Comparison of ENCODE assay signal across 21 cellular contexts in genomic region chr1:15941044-15941840, GRCh38.
DNase-seq lines count a peak whose midpoint lies in the region; ATAC-seq and TF ChIP-seq lines count a peak whose summit lies in the region.
"Had no signal": no experiment of that assay in that cellular context is flagged by ENCODE, and none has a peak within 500 bp of the region (broad histone marks: within the 10 kb centered on the region; RNA-seq: fewer than 3 reads in every experiment).

No MANE protein-coding gene starts in this region.

- peaks cover 28% of the 10 kb centered on the region for H3K4me1 Mint-ChIP-seq in stimulated activated memory B cell treated with anti-CD40 and anti-IgM and Interleukin-4, amounts not matched to agents 10 μg/mL and 1 μg/mL and 100 μg/mL, for 72 hours

- peaks cover 43% of the 10 kb centered on the region for H3K36me3 Mint-ChIP-seq in stimulated activated memory B cell treated with anti-CD40 and anti-IgM and Interleukin-4, amounts not matched to agents 10 μg/mL and 1 μg/mL and 100 μg/mL, for 72 hours

- H3K36me3 ChIP-seq in RWPE2 (ENCODE audit: low read depth), result peaks cover 82% of the 10 kb centered on the region
- H3K36me3 ChIP-seq in effector memory CD4-positive, alpha-beta T cell (ENCODE audit: control insufficient read depth, insufficient read depth, low read length), result peaks cover 91% of the 10 kb centered on the region

- no peaks in the 10 kb centered on the region for H3K9me3 Mint-ChIP-seq in stimulated activated memory B cell treated with anti-CD40 and anti-IgM and Interleukin-4, amounts not matched to agents 10 μg/mL and 1 μg/mL and 100 μg/mL, for 72 hours
- H3K9me3 Mint-ChIP-seq: mesothelial cell of epicardium had no signal

- TF ChIP-seq CTCF in RWPE2 (IDR thresholded peaks at IDR 0.05; ENCODE audit: poor library complexity, severe bottlenecking), result no peak

- peak overlapping the region; percentile 94 for H3K27ac Mint-ChIP-seq in stimulated activated memory B cell treated with anti-CD40 and anti-IgM and Interleukin-4, amounts not matched to agents 10 μg/mL and 1 μg/mL and 100 μg/mL, for 72 hours
- H3K27ac Mint-ChIP-seq: mesothelial cell of epicardium had no signal

- H3K9me3 ChIP-seq in RWPE2 (ENCODE audit: severe bottlenecking), result no peaks in the 10 kb centered on the region
- no peaks in the 10 kb centered on the region for H3K9me3 ChIP-seq in effector memory CD4-positive, alpha-beta T cell (ENCODE audit: control insufficient read depth, low read length)
- H3K9me3 ChIP-seq: A549, SJSA1, transverse colon had no signal

- no peak overlapping the region for H3K4me3 Mint-ChIP-seq in stimulated activated memory B cell treated with anti-CD40 and anti-IgM and Interleukin-4, amounts not matched to agents 10 μg/mL and 1 μg/mL and 100 μg/mL, for 72 hours
- H3K4me3 Mint-ChIP-seq: mesothelial cell of epicardium had no signal

- no peak for ATAC-seq in RWPE2 (ENCODE audit: low read depth)
- no peak for ATAC-seq in stimulated activated memory B cell treated with anti-CD40 and anti-IgM and Interleukin-4, amounts not matched to agents 10 μg/mL and 1 μg/mL and 100 μg/mL, for 72 hours
- ATAC-seq: A549; activated CD4-positive, CD25-positive, alpha-beta regulatory T cell treated with anti-CD3 and anti-CD28 coated beads, Interleukin-2, amount 50 U/mL, for 24 hours had no signal

- no peaks in the 10 kb centered on the region for H3K27me3 Mint-ChIP-seq in stimulated activated memory B cell treated with anti-CD40 and anti-IgM and Interleukin-4, amounts not matched to agents 10 μg/mL and 1 μg/mL and 100 μg/mL, for 72 hours

- H3K4me1 ChIP-seq in RWPE2 (ENCODE audit: insufficient read depth, poor library complexity, severe bottlenecking), result no peaks in the 10 kb centered on the region
- no peaks in the 10 kb centered on the region for H3K4me1 ChIP-seq in effector memory CD4-positive, alpha-beta T cell (ENCODE audit: control insufficient read depth, insufficient read depth, low read length, poor library complexity, severe bottlenecking)

- DNase-seq in activated CD8-positive, alpha-beta memory T cell treated with anti-CD3 and anti-CD28 coated beads, Interleukin-2, amount 50 U/mL, for 48 hours, result peak; percentile 51
- no peak for DNase-seq in activated CD8-positive, alpha-beta memory T cell treated with anti-CD3 and anti-CD28 coated beads, Interleukin-2, amount 50 U/mL, for 4 hours
- DNase-seq in RWPE2 (ENCODE audit: low spot score), result peak; percentile 55
- DNase-seq in islet precursor cell, result peak; percentile 47
- no peak for DNase-seq in activated gamma-delta T cell (lab: John Stamatoyannopoulos, UW)
- no peak for DNase-seq in effector memory CD4-positive, alpha-beta T cell
- DNase-seq in iPS-NIHi7 (ENCODE audit: extremely low spot score), result no peak
- DNase-seq: DMS 273 treated with DMSO at 0.1 percent for 48 hours; effector CD8-positive, alpha-beta T cell; GM23248; NCI-H1048; NCI-H526 treated with DMSO at 0.1 percent for 48 hours; T-helper 2 cell; transverse colon had no signal

- no peak overlapping the region for H3K27ac ChIP-seq in RWPE2 (ENCODE audit: poor library complexity, severe bottlenecking)
- H3K27ac ChIP-seq in effector memory CD4-positive, alpha-beta T cell (ENCODE audit: insufficient read depth, low read length, poor library complexity, severe bottlenecking), result no peak overlapping the region
- H3K27ac ChIP-seq: A549, GM23248, HL-60, KMS-11, SJSA1, transverse colon had no signal

- H3K27me3 ChIP-seq in RWPE2 (ENCODE audit: insufficient read depth, poor library complexity, severe bottlenecking), result no peaks in the 10 kb centered on the region
- H3K27me3 ChIP-seq in effector memory CD4-positive, alpha-beta T cell (replicated peaks; ENCODE audit: control insufficient read depth, insufficient read depth, low read length, poor library complexity, severe bottlenecking), result no peaks in the 10 kb centered on the region
- H3K27me3 ChIP-seq: SJSA1, transverse colon had no signal

- no peak overlapping the region for H3K4me3 ChIP-seq in RWPE2 (ENCODE audit: severe bottlenecking)
- no peak overlapping the region for H3K4me3 ChIP-seq in effector memory CD4-positive, alpha-beta T cell (ENCODE audit: insufficient read depth, low read depth, low read length, poor library complexity, severe bottlenecking)
- H3K4me3 ChIP-seq: A549, GM23248, SJSA1, transverse colon had no signal

Comparison
In these comparisons a context has a peak if more than half of its experiments do, and no peak if none do; other contexts are left out.
1. DNase-seq: peak in activated CD8-positive, alpha-beta memory T cell treated with anti-CD3 and anti-CD28 coated beads, Interleukin-2, amount 50 U/mL, for 48 hours (single experiment), RWPE2 (single experiment) and islet precursor cell (single experiment); none in activated CD8-positive, alpha-beta memory T cell treated with anti-CD3 and anti-CD28 coated beads, Interleukin-2, amount 50 U/mL, for 4 hours (single experiment), activated gamma-delta T cell (single experiment), effector memory CD4-positive, alpha-beta T cell (0 of 3) and iPS-NIHi7 (single experiment).